Comparison of ENCODE assay signal across 8 cellular contexts in genomic region chr1:231421971-231422797, GRCh38. TPM values are rescaled to one million over a fixed set of nuclear protein-coding genes. Genes with fewer than 3 reads are reported as not detected.
A peak's percentile ranks its signal among the peaks of the same experiment; 100 is the strongest.
DNase-seq lines count a peak whose midpoint lies in the region; ATAC-seq and TF ChIP-seq lines count a peak whose summit lies in the region.

TSS of gene EGLN1 (minus strand) at chr1:231422287. CDS start at chr1:231421888, 399 bp downstream.

- H3F3A ChIP-seq in SU-DHL-6 (ENCODE audit: insufficient read depth): peaks cover 15% of the 10 kb centered on the region; the same call in 1 of the 2 replicates

- H3K4me2 ChIP-seq in SU-DHL-6 (ENCODE audit: low read depth, low read length, poor library complexity, severe bottlenecking) (peak within 1 kb of the TSS; percentile 74), parathyroid adenoma (ENCODE audit: low read length) (peak within 1 kb of the TSS; percentile 86)

- H3K27ac ChIP-seq in SU-DHL-6 (ENCODE audit: low read depth, low read length) (peak within 1 kb of the TSS; percentile 80), parathyroid adenoma (peak within 1 kb of the TSS; percentile 92), tibial artery (peak within 1 kb of the TSS; percentile 97 to 99)

- no peaks in the 10 kb centered on the region for H3K9me3 ChIP-seq in SU-DHL-6 (ENCODE audit: insufficient read depth, low read length)
- H3K9me3 ChIP-seq in parathyroid adenoma (ENCODE audit: control insufficient read depth, low read length): no peaks in the 10 kb centered on the region
- H3K9me3 ChIP-seq in tibial artery: no peaks in the 10 kb centered on the region

- peak; percentile 90 for DNase-seq in NCI-H1092 (lab: John Stamatoyannopoulos, UW)
- DNase-seq in activated naive CD8-positive, alpha-beta T cell treated with anti-CD3 and anti-CD28 coated beads, Interleukin-2, amount 10 ng/mL, durations not matched to agents 7 days and 5 days: peak; percentile 89
- DNase-seq in Right ventricle myocardium inferior (ENCODE audit: missing footprints): peak; percentile 94
- peak; percentile 72 to 91 for DNase-seq in tibial artery

- H3K27me3 ChIP-seq in SU-DHL-6 (ENCODE audit: low read length): no peaks in the 10 kb centered on the region
- no peaks in the 10 kb centered on the region for H3K27me3 ChIP-seq in parathyroid adenoma (ENCODE audit: control insufficient read depth, insufficient read depth, low read length)
- no peaks in the 10 kb centered on the region for H3K27me3 ChIP-seq in tibial artery

- H3K9ac ChIP-seq in SU-DHL-6 (ENCODE audit: low read length): peak within 1 kb of the TSS; percentile 64
- peak within 1 kb of the TSS; percentile 11 for H3K9ac ChIP-seq in parathyroid adenoma

- TF ChIP-seq CTCF in GM12872 (IDR thresholded peaks at IDR 0.05; ENCODE audit: insufficient read depth, low read depth, low read length) (peak; percentile 48), SU-DHL-6 (IDR thresholded peaks at IDR 0.05; ENCODE audit: insufficient read depth, low read length, poor library complexity, severe bottlenecking) (peak; percentile 11), parathyroid adenoma (IDR thresholded peaks at IDR 0.05) (peak; percentile 40), tibial artery (IDR thresholded peaks at IDR 0.05) (peak in 1 of 2 experiments; percentile 29)

- H3K4me1 ChIP-seq in parathyroid adenoma: peaks cover 8% of the 10 kb centered on the region
- peaks cover 0 to 35% (median 14%) of the 10 kb centered on the region in 4 donors for H3K4me1 ChIP-seq in tibial artery

- H3K36me3 ChIP-seq in SU-DHL-6 (ENCODE audit: low read length) (peaks cover 4% of the 10 kb centered on the region; the same call in 1 of the 2 replicates), parathyroid adenoma (ENCODE audit: control insufficient read depth, insufficient read depth, low read length) (no peaks in the 10 kb centered on the region), tibial artery (no peaks in the 10 kb centered on the region)

- H3K4me3 ChIP-seq in SU-DHL-6 (ENCODE audit: insufficient read depth, low read length, poor library complexity, severe bottlenecking): peak within 1 kb of the TSS; percentile 62
- peak within 1 kb of the TSS; percentile 69 for H3K4me3 ChIP-seq in parathyroid adenoma (ENCODE audit: low read depth, low read length)
- H3K4me3 ChIP-seq in tibial artery: peak within 1 kb of the TSS; percentile 80 to 94

- H3K79me2 ChIP-seq in SU-DHL-6 (ENCODE audit: insufficient read depth, low read length) (peaks cover 10% of the 10 kb centered on the region; the same call in 1 of the 2 replicates), parathyroid adenoma (peaks cover 11% of the 10 kb centered on the region)

- no peaks in the 10 kb centered on the region for H3K9me3 Mint-ChIP-seq in activated naive CD8-positive, alpha-beta T cell treated with anti-CD3 and anti-CD28 coated beads, Interleukin-2, amount 10 ng/mL, durations not matched to agents 7 days and 5 days

- peak within 1 kb of the TSS; percentile 90 for H3K27ac Mint-ChIP-seq in activated naive CD8-positive, alpha-beta T cell treated with anti-CD3 and anti-CD28 coated beads, Interleukin-2, amount 10 ng/mL, durations not matched to agents 7 days and 5 days

- peak within 1 kb of the TSS; percentile 75 for H2AFZ ChIP-seq in SU-DHL-6 (ENCODE audit: low read depth, low read length, severe bottlenecking)
- peak within 1 kb of the TSS; percentile 81 for H2AFZ ChIP-seq in parathyroid adenoma

- peaks cover 22% of the 10 kb centered on the region for H3K36me3 Mint-ChIP-seq in activated naive CD8-positive, alpha-beta T cell treated with anti-CD3 and anti-CD28 coated beads, Interleukin-2, amount 10 ng/mL, durations not matched to agents 7 days and 5 days

- H3K9me2 ChIP-seq in SU-DHL-6 (replicated peaks; ENCODE audit: insufficient read depth, low read length): no peaks in the 10 kb centered on the region

- H3K4me1 Mint-ChIP-seq in activated naive CD8-positive, alpha-beta T cell treated with anti-CD3 and anti-CD28 coated beads, Interleukin-2, amount 10 ng/mL, durations not matched to agents 7 days and 5 days: peaks cover 31% of the 10 kb centered on the region

- peaks cover 10% of the 10 kb centered on the region for H3K27me3 Mint-ChIP-seq in activated naive CD8-positive, alpha-beta T cell treated with anti-CD3 and anti-CD28 coated beads, Interleukin-2, amount 10 ng/mL, durations not matched to agents 7 days and 5 days

- peak within 1 kb of the TSS; percentile 93 for H3K4me3 Mint-ChIP-seq in activated naive CD8-positive, alpha-beta T cell treated with anti-CD3 and anti-CD28 coated beads, Interleukin-2, amount 10 ng/mL, durations not matched to agents 7 days and 5 days

- peaks cover 20% of the 10 kb centered on the region for H4K20me1 ChIP-seq in SU-DHL-6 (ENCODE audit: low read depth, low read length)

- peak; percentile 83 for ATAC-seq in HG02610 (IDR thresholded peaks at IDR 0.05; ENCODE audit: unreplicated experiment)
- peak; percentile 86 for ATAC-seq in activated naive CD8-positive, alpha-beta T cell treated with anti-CD3 and anti-CD28 coated beads, Interleukin-2, amount 10 ng/mL, durations not matched to agents 7 days and 5 days (ENCODE audit: low read depth)
- peak; percentile 94 for ATAC-seq in Right ventricle myocardium inferior

- intact Hi-C loops in Right ventricle myocardium inferior (cut with DNase I) (loop anchor here (1.0 to 10.0 kb wide), 4 partner anchors 63 to 177 kb away; partner anchors contain the start of genes GNPAT and TSNAX), tibial artery (cut with DNase I; ENCODE audit: low total_unique reads) (loop anchor here (5.0 to 10.0 kb wide), 2 partner anchors 57 to 105 kb away; partner anchors contain the start of gene TSNAX)

- POLR2A ChIA-PET in activated naive CD8-positive, alpha-beta T cell treated with anti-CD3 and anti-CD28 coated beads, Interleukin-2, amount 10 ng/mL, durations not matched to agents 7 days and 5 days (lab: Charles Lee): interaction anchor here (0.8 to 2.5 kb wide), 6 partner anchors 10 to 181 kb away, joined by 3 to 11 read pairs (median 5); partner anchors contain the start of genes EXOC8, GNPAT, SPRTN and TSNAX

RNA-seq across cellular contexts. Expression of gene EGLN1, which starts in this region (rescaled TPM):
- total RNA-seq in activated naive CD8-positive, alpha-beta T cell treated with anti-CD3 and anti-CD28 coated beads, Interleukin-2, amount 10 ng/mL, durations not matched to agents 7 days and 5 days: 10 to 100 TPM; 34.9 to 39.8 TPM
- 86.0 TPM for total RNA-seq in Right ventricle myocardium inferior

Comparison
In these comparisons a context has a peak if more than half of its experiments do, and no peak if none do; other contexts are left out.
1. Peak in every context shown above with its lines: DNase-seq, ATAC-seq, H3K4me3 ChIP-seq and H3K27ac ChIP-seq.